ENCODE assay signal across 8 cellular contexts in the genomic region with DNA sequence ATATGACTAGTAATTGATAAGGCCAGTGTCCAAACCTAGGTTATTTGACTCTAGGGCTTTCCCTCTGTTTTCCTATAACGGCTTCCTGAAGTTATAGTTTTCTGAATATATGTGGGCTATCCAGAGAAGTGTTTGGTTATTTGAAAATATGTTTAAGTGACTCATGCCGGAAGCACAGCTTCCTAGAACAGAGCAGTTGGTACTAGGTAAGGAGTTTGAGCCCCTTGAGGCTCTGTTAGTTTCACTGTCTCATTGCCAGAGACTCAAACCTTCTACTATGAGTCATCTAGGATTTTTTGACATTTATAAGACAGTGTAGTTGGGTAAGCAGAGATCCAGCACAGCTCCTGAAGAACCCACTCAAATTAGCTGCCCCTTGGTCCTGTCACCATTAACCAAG. TPM values are rescaled to one million over a fixed set of nuclear protein-coding genes. Genes with fewer than 3 reads are reported as not detected.
DNase-seq lines count a peak whose midpoint lies in the region; ATAC-seq, FAIRE-seq and TF ChIP-seq lines count a peak whose summit lies in the region.

No MANE protein-coding gene starts in this region.

- H3K27me3 ChIP-seq in adrenal gland (no peaks in the 10 kb centered on the region), HepG2 (ENCODE audit: control insufficient read depth in 1 of 2, insufficient read depth in 2 of 2, low read length in 2 of 2) (no peaks in the 10 kb centered on the region)

- intact Hi-C loops in adrenal gland (cut with DNase I): no loop called here
- intact Hi-C loops in HepG2 (cut with micrococcal nuclease; ENCODE audit: unreplicated experiment): no loop called here

- POLR2A ChIA-PET in HepG2 (lab: Yijun Ruan, JAX): interaction anchor here (1.0 kb wide), 1 partner anchor 15 kb away, joined by 3 read pairs; no protein-coding TSS in a partner anchor

- FAIRE-seq in HepG2 (lab: Jason Lieb, UNC): no peak

- no peak for TF ChIP-seq POLR2A in adrenal gland (IDR thresholded peaks at IDR 0.05)
- no peak for TF ChIP-seq POLR2A in HepG2 (IDR thresholded peaks at IDR 0.05; ENCODE audit: insufficient read depth in 1 of 2, low read depth in 2 of 2, low read length in 2 of 2)

- H3K9ac ChIP-seq in HepG2 (ENCODE audit: insufficient read depth, low read depth, low read length): no peak overlapping the region

- TF ChIP-seq CTCF in AG09309 (IDR thresholded peaks at IDR 0.05; ENCODE audit: control insufficient read depth, insufficient read depth, low read depth, low read length, missing control alignments) (no peak), adrenal gland (IDR thresholded peaks at IDR 0.05) (no peak), HepG2 (CRISPR knock-in tag; IDR thresholded peaks at IDR 0.05) (no peak)

- WGBS in adrenal gland, 4 donors: 82 to 96% (median 94%) methylated on average over 2 of the region's 2 CpGs
- 95% methylated on average over 2 of the region's 2 CpGs for WGBS in HepG2 (ENCODE audit: low lambda C conversion rate)

- H3K9me3 ChIP-seq in adrenal gland (replicated peaks in 1 of 3) (no peaks in the 10 kb centered on the region), HepG2 (ENCODE audit: low read length) (no peaks in the 10 kb centered on the region)

- peak; percentile 10 for DNase-seq in AG09309 (ENCODE audit: low read depth)
- peak; percentile 29 for DNase-seq in astrocyte of the hippocampus (ENCODE audit: low read depth, low spot score)
- no peak for DNase-seq in AML-193 (lab: John Stamatoyannopoulos, UW)
- DNase-seq in NCI-H345 (lab: John Stamatoyannopoulos, UW): no peak
- no peak for DNase-seq in adrenal gland
- DNase-seq in HepG2 (ENCODE audit: low spot score): no peak

- no peak for TF ChIP-seq RAD21 in HepG2 (CRISPR knock-in tag; IDR thresholded peaks at IDR 0.05)

- H3K27ac ChIP-seq in adrenal gland (no peak overlapping the region), HepG2 (ENCODE audit: extremely low read length, insufficient read depth, low read length) (no peak overlapping the region)

- no peak overlapping the region for H3K4me2 ChIP-seq in HepG2 (ENCODE audit: low read depth, low read length)

- TF ChIP-seq EP300 in HepG2 (IDR thresholded peaks at IDR 0.05; ENCODE audit: low read depth in 2 of 2, low read length in 2 of 2): no peak
- TF ChIP-seq EP300 in HepG2 (CRISPR knock-in tag; IDR thresholded peaks at IDR 0.05; ENCODE audit: borderline replicate concordance): no peak

- H3K4me3 ChIP-seq in AG09309 (ENCODE audit: control insufficient read depth, low read depth, low read length): no peak overlapping the region
- H3K4me3 ChIP-seq in adrenal gland: no peak overlapping the region
- H3K4me3 ChIP-seq in HepG2 (replicated peaks in 1 of 3; ENCODE audit: insufficient read depth in 1 of 3, low read depth in 2 of 3, low read length in 3 of 3): no peak overlapping the region

- ATAC-seq in GM19452 (IDR thresholded peaks at IDR 0.05; ENCODE audit: unreplicated experiment) (peak; percentile 94), HG03432 (IDR thresholded peaks at IDR 0.05; ENCODE audit: unreplicated experiment) (peak; percentile 97), HepG2 (no peak)

- H3K36me3 ChIP-seq in adrenal gland (replicated peaks in 1 of 2) (peaks cover 0 to 15% of the 10 kb centered on the region in 2 donors), HepG2 (replicated peaks in 1 of 2; ENCODE audit: control insufficient read depth in 1 of 2, insufficient read depth in 2 of 2, low read length in 2 of 2) (no peaks in the 10 kb centered on the region)

- in situ Hi-C loops in HepG2 (cut with HindIII; ENCODE audit: extremely low pct_ligation_motif_present, low pct_unique_long_range_greater_than_20kb): no loop called here

- H4K20me1 ChIP-seq in HepG2 (ENCODE audit: insufficient read depth, low read length): no peaks in the 10 kb centered on the region

- no peaks in the 10 kb centered on the region for H3K79me2 ChIP-seq in HepG2 (ENCODE audit: insufficient read depth, low read length)

- no TSS peak for BruUV-seq in HepG2 (replicated peaks; lab: Mats Ljungman, UMichigan)

- H3K4me1 ChIP-seq in adrenal gland (replicated peaks in 1 of 2): no peaks in the 10 kb centered on the region
- peaks cover 5% of the 10 kb centered on the region; the same call in 1 of the 2 replicates for H3K4me1 ChIP-seq in HepG2 (ENCODE audit: insufficient read depth, low read length)

- CTCF ChIA-PET in HepG2 (lab: Yijun Ruan, JAX; ENCODE audit: low intra/inter-chr PET ratio, low total read pairs): no interaction called here

- H2AFZ ChIP-seq in HepG2 (ENCODE audit: low read length): no peak overlapping the region

TF ChIP-seq in HepG2, 621 proteins besides CTCF, POLR2A, EP300 and RAD21 (continues in another document):
- TF ChIP-seq, protein P1, sequence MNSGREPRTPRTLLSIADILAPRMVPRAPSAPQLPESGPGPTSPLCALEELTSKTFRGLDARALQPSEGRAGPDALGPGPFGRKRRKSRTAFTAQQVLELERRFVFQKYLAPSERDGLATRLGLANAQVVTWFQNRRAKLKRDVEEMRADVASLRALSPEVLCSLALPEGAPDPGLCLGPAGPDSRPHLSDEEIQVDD (CRISPR knock-in tag; IDR thresholded peaks at IDR 0.05; ENCODE audit: borderline replicate concordance): no peak
- no peak for TF ChIP-seq SALL1 (CRISPR knock-in tag; IDR thresholded peaks at IDR 0.05)

RNA-seq across cellular contexts. Expression of a gene that starts 27.1 kb away (rescaled TPM):
- total RNA-seq in adrenal gland: 10 to 100 TPM in 2 of 8 donors, 1 to 10 TPM in 6; 4.4 to 16.2 (median 6.8) TPM
- polyA plus RNA-seq in adrenal gland: 1 to 10 TPM; 3.8 to 7.4 (median 4.2) TPM
- total RNA-seq in HepG2 (2016; rRNA removed; fragmentation: Illumina TruSeq; extraction: Trizol): 0.60 and 0.73 TPM in 2 replicates
- total RNA-seq in HepG2 (2016; cell fraction: cytosol; rRNA removed; fragmentation: Illumina TruSeq; extraction: Trizol; ENCODE audit: low read depth): 0.10 and 0.18 TPM in 2 replicates
- total RNA-seq in HepG2 (2016; cell fraction: insoluble cytoplasmic fraction; rRNA removed; fragmentation: Illumina TruSeq; extraction: Trizol): 0.58 and 0.67 TPM in 2 replicates
- total RNA-seq in HepG2 (2016; cell fraction: membrane; rRNA removed; fragmentation: Illumina TruSeq; extraction: Trizol): 0.55 and 0.65 TPM in 2 replicates
- 0.69 and 0.87 TPM in 2 replicates for total RNA-seq in HepG2 (2016; cell fraction: nucleus; rRNA removed; fragmentation: Illumina TruSeq; extraction: Trizol)
- polyA plus RNA-seq in HepG2 (2011; rRNA removed): 1.4 and 1.7 TPM in 2 replicates
- polyA plus RNA-seq in HepG2 (2011; cell fraction: cytosol; rRNA removed): 0.64 and 1.4 TPM in 2 replicates
- polyA plus RNA-seq in HepG2 (2011; cell fraction: nucleus; rRNA removed): 0.84 and 0.88 TPM in 2 replicates
- polyA plus RNA-seq in HepG2 (2012): 2.7 and 5.9 TPM in 2 replicates
- 0.03 and 0.14 TPM in 2 replicates for polyA plus RNA-seq in HepG2 (2016; cell fraction: cytosol; fragmentation: Illumina TruSeq; extraction: Trizol; ENCODE audit: low read depth)
- 0.44 and 0.52 TPM in 2 replicates for polyA plus RNA-seq in HepG2 (2016; cell fraction: insoluble cytoplasmic fraction; fragmentation: Illumina TruSeq; extraction: Trizol; ENCODE audit: low read depth)
- 0.10 and 0.26 TPM in 2 replicates for polyA plus RNA-seq in HepG2 (2016; cell fraction: membrane; fragmentation: Illumina TruSeq; extraction: Trizol; ENCODE audit: low read depth)
- 0.57 and 0.77 TPM in 2 replicates for polyA plus RNA-seq in HepG2 (2016; cell fraction: nucleus; fragmentation: Illumina TruSeq; extraction: Trizol; ENCODE audit: insufficient read depth, low read depth)
- 1.5 and 2.3 TPM in 2 replicates for polyA minus RNA-seq in HepG2 (2011; rRNA and poly(A)+ RNA removed; ENCODE audit: low replicate concordance)
- 1.7 and 3.1 TPM in 2 replicates for polyA minus RNA-seq in HepG2 (2011; cell fraction: cytosol; rRNA and poly(A)+ RNA removed)
- polyA minus RNA-seq in HepG2 (2011; cell fraction: nucleus; rRNA and poly(A)+ RNA removed): 2.6 TPM in 2 replicates

RNA-seq across cellular contexts. Expression of a gene that starts 27.1 kb away (rescaled TPM):
- total RNA-seq in adrenal gland: 100 to 1,000 TPM in 4 of 8 donors, 10 to 100 TPM in 4; 62.4 to 155 (median 109) TPM
- 10 to 100 TPM; 35.4 to 89.3 (median 46.4) TPM for polyA plus RNA-seq in adrenal gland
- 29.0 and 36.8 TPM in 2 replicates for total RNA-seq in HepG2 (2016; rRNA removed; fragmentation: Illumina TruSeq; extraction: Trizol)
- 5.8 and 7.3 TPM in 2 replicates for total RNA-seq in HepG2 (2016; cell fraction: cytosol; rRNA removed; fragmentation: Illumina TruSeq; extraction: Trizol; ENCODE audit: low read depth)
- 34.8 and 35.1 TPM in 2 replicates for total RNA-seq in HepG2 (2016; cell fraction: insoluble cytoplasmic fraction; rRNA removed; fragmentation: Illumina TruSeq; extraction: Trizol)
- 16.0 and 17.4 TPM in 2 replicates for total RNA-seq in HepG2 (2016; cell fraction: membrane; rRNA removed; fragmentation: Illumina TruSeq; extraction: Trizol)
- total RNA-seq in HepG2 (2016; cell fraction: nucleus; rRNA removed; fragmentation: Illumina TruSeq; extraction: Trizol): 46.4 and 47.1 TPM in 2 replicates
- 44.1 and 51.4 TPM in 2 replicates for polyA plus RNA-seq in HepG2 (2011; rRNA removed)
- 25.4 and 42.2 TPM in 2 replicates for polyA plus RNA-seq in HepG2 (2011; cell fraction: cytosol; rRNA removed)
- 24.6 and 40.5 TPM in 2 replicates for polyA plus RNA-seq in HepG2 (2011; cell fraction: nucleus; rRNA removed)
- polyA plus RNA-seq in HepG2 (2012): 41.4 and 67.4 TPM in 2 replicates
- 7.0 and 10.6 TPM in 2 replicates for polyA plus RNA-seq in HepG2 (2016; cell fraction: cytosol; fragmentation: Illumina TruSeq; extraction: Trizol; ENCODE audit: low read depth)
- polyA plus RNA-seq in HepG2 (2016; cell fraction: insoluble cytoplasmic fraction; fragmentation: Illumina TruSeq; extraction: Trizol; ENCODE audit: low read depth): 26.2 and 27.5 TPM in 2 replicates
- polyA plus RNA-seq in HepG2 (2016; cell fraction: membrane; fragmentation: Illumina TruSeq; extraction: Trizol; ENCODE audit: low read depth): 11.6 and 12.0 TPM in 2 replicates
- polyA plus RNA-seq in HepG2 (2016; cell fraction: nucleus; fragmentation: Illumina TruSeq; extraction: Trizol; ENCODE audit: insufficient read depth, low read depth): 45.9 and 54.4 TPM in 2 replicates
- polyA minus RNA-seq in HepG2 (2011; rRNA and poly(A)+ RNA removed; ENCODE audit: low replicate concordance): 38.5 and 99.7 TPM in 2 replicates
- 28.8 and 30.0 TPM in 2 replicates for polyA minus RNA-seq in HepG2 (2011; cell fraction: cytosol; rRNA and poly(A)+ RNA removed)
- 91.0 and 93.1 TPM in 2 replicates for polyA minus RNA-seq in HepG2 (2011; cell fraction: nucleus; rRNA and poly(A)+ RNA removed)

Comparison
In these comparisons a context has a peak if more than half of its experiments do, and no peak if none do; other contexts are left out.
1. DNase-seq: peak in AG09309 (single experiment) and astrocyte of the hippocampus (single experiment); none in AML-193 (0 of 2), NCI-H345 (single experiment), adrenal gland (0 of 7) and HepG2 (single experiment).